9 cellular contexts compared by ENCODE assay signal in the genomic region with DNA sequence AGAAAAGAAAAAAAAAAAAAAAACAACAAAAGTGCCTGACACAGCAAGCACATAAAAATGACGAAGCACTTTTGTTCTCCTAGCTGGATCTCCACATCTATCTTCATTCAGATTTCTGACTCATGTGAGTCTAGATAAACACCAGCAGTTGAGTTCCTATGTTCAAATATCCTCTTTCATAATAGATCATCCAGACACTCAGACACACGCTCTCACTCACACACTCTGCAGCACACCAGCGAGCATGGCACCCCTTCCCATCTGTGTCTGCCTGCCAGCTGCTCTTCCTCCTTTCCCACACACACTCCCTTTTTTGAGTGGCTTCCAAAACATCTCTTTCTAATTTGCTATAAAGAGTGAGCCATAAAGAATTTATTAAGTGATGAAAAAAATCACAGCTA. TPM values are rescaled to one million over a fixed set of nuclear protein-coding genes. Genes with fewer than 3 reads are reported as not detected.
DNase-seq lines count a peak whose midpoint lies in the region; ATAC-seq, FAIRE-seq and TF ChIP-seq lines count a peak whose summit lies in the region.
"Had no signal": no experiment of that assay in that cellular context is flagged by ENCODE, and none has a peak within 500 bp of the region (broad histone marks: within the 10 kb centered on the region; RNA-seq: fewer than 3 reads in every experiment).

No MANE protein-coding gene starts in this region.

- H3K36me3 Mint-ChIP-seq in activated T-cell treated with anti-CD3 and anti-CD28 coated beads, Interleukin-2, amount 50 U/mL, for 4 hours (ENCODE audit: insufficient read depth) = peaks cover 23% of the 10 kb centered on the region

- H3K9ac ChIP-seq in mesendoderm (ENCODE audit: low read length) = no peak overlapping the region

- H3K27ac ChIP-seq in mesendoderm (ENCODE audit: low read depth, low read length) = no peak overlapping the region
- H3K27ac ChIP-seq: cardiac muscle cell had no signal

- no peak for TF ChIP-seq POLR2A in H54 (IDR thresholded peaks at IDR 0.05; ENCODE audit: low read depth, low read length)

- H3K4ac ChIP-seq in mesendoderm (ENCODE audit: low read depth, low read length) = no peak overlapping the region

- H3K23ac ChIP-seq in mesendoderm (ENCODE audit: low read length) = no peak overlapping the region

- H3K27me3 ChIP-seq in mesendoderm (ENCODE audit: insufficient read depth, low read length, poor library complexity) = no peaks in the 10 kb centered on the region
- H3K27me3 ChIP-seq: cardiac muscle cell had no signal

- H3K18ac ChIP-seq in mesendoderm (ENCODE audit: low read length) = no peak overlapping the region

- no peak overlapping the region for H3K4me2 ChIP-seq in mesendoderm (ENCODE audit: low read length)

- H4K8ac ChIP-seq in mesendoderm (ENCODE audit: low read depth, low read length) = no peak overlapping the region

- no peaks in the 10 kb centered on the region for H3K27me3 Mint-ChIP-seq in activated T-cell treated with anti-CD3 and anti-CD28 coated beads, Interleukin-2, amount 50 U/mL, for 4 hours (ENCODE audit: low read depth)

- no peak for FAIRE-seq in H54 (lab: Jason Lieb, UNC)

- H2AK5ac ChIP-seq in mesendoderm (ENCODE audit: low read length) = no peak overlapping the region

- H2BK5ac ChIP-seq in mesendoderm (ENCODE audit: low read length) = no peak overlapping the region

- no peak for TF ChIP-seq CTCF in cardiac fibroblast (IDR thresholded peaks at IDR 0.05; ENCODE audit: low read depth, low read length)

- no peaks in the 10 kb centered on the region for H3K36me3 ChIP-seq in mesendoderm (ENCODE audit: control insufficient read depth, insufficient read depth, low read length)

- no peak overlapping the region for H3K4me3 Mint-ChIP-seq in activated T-cell treated with anti-CD3 and anti-CD28 coated beads, Interleukin-2, amount 50 U/mL, for 4 hours

- H2BK15ac ChIP-seq in mesendoderm (replicated peaks; ENCODE audit: low read depth) = no peak overlapping the region

- no peaks in the 10 kb centered on the region for H3K4me1 Mint-ChIP-seq in activated T-cell treated with anti-CD3 and anti-CD28 coated beads, Interleukin-2, amount 50 U/mL, for 4 hours (ENCODE audit: low read depth)

- DNase-seq in COLO668 (lab: John Stamatoyannopoulos, UW; ENCODE audit: unreplicated experiment) (peak; percentile 52), NCI-H1694 (lab: John Stamatoyannopoulos, UW) (peak; percentile 74), cardiac fibroblast (ENCODE audit: low read depth in 2 of 2) (peak; percentile 92 to 96), myocyte (ENCODE audit: low read depth) (peak; percentile 86), mesendoderm (no peak), GM19240 (ENCODE audit: insufficient read length, low spot score) (no peak), H54 (ENCODE audit: insufficient read length, low spot score) (no peak)
- no peak for DNase-seq in activated T-cell treated with anti-CD3 and anti-CD28 coated beads, Interleukin-2, amount 50 U/mL, for 4 hours

- WGBS in mesendoderm (ENCODE audit: extremely low coverage, insufficient coverage, low lambda C conversion rate) = no CpG with 5 or more reads among the region's 3 CpGs

- H3K79me1 ChIP-seq in mesendoderm (ENCODE audit: low read length) = no peaks in the 10 kb centered on the region

- ATAC-seq in activated T-cell treated with anti-CD3 and anti-CD28 coated beads, Interleukin-2, amount 50 U/mL, for 4 hours = no peak

- no peaks in the 10 kb centered on the region for H3K9me3 Mint-ChIP-seq in activated T-cell treated with anti-CD3 and anti-CD28 coated beads, Interleukin-2, amount 50 U/mL, for 4 hours

- peaks cover 2% of the 10 kb centered on the region for H3K4me1 ChIP-seq in mesendoderm (ENCODE audit: control insufficient read depth, low read depth, low read length)

- H4K5ac ChIP-seq in mesendoderm (ENCODE audit: low read length) = no peak overlapping the region

- H3K4me3 ChIP-seq in cardiac fibroblast (replicated peaks in 1 of 2; ENCODE audit: low read depth in 2 of 2, low read length in 2 of 2) (no peak overlapping the region), mesendoderm (ENCODE audit: low read length) (no peak overlapping the region)
- H3K4me3 ChIP-seq: cardiac muscle cell had no signal

- no peak overlapping the region for H3K56ac ChIP-seq in mesendoderm (ENCODE audit: low read length)

- H3K79me2 ChIP-seq in mesendoderm (ENCODE audit: control insufficient read depth, insufficient read depth, low read length) = no peaks in the 10 kb centered on the region

- no peak overlapping the region for H2BK120ac ChIP-seq in mesendoderm (ENCODE audit: low read depth, low read length)

RNA-seq across cellular contexts. Expression of a gene that starts 19.8 kb away (rescaled TPM):
- 1.0 and 2.4 TPM in 2 replicates for total RNA-seq in myocyte
- polyA plus RNA-seq in myocyte (2012) = 1.0 TPM
- 0.03 TPM for polyA plus RNA-seq in mesendoderm (2013, experiment 1 of 2)
- polyA plus RNA-seq in mesendoderm (2013, experiment 2 of 2) = 0.01 TPM
- under 1 TPM; 0.24 to 0.82 (median 0.63) TPM for total RNA-seq in activated T-cell treated with anti-CD3 and anti-CD28 coated beads, Interleukin-2, amount 50 U/mL, for 4 hours

RNA-seq across cellular contexts. Expression of a gene that starts 36.0 kb away (rescaled TPM):
- total RNA-seq in myocyte = 153 and 159 TPM in 2 replicates
- polyA plus RNA-seq in myocyte (2012) = 209 TPM
- polyA plus RNA-seq in mesendoderm (2013, experiment 1 of 2) = 33.3 TPM
- 32.7 TPM for polyA plus RNA-seq in mesendoderm (2013, experiment 2 of 2)
- total RNA-seq in activated T-cell treated with anti-CD3 and anti-CD28 coated beads, Interleukin-2, amount 50 U/mL, for 4 hours = 10 to 100 TPM; 50.7 to 51.4 (median 50.7) TPM

RNA-seq across cellular contexts. Expression of a gene that starts 58.3 kb away (rescaled TPM):
- not detected in 2 replicates for total RNA-seq in myocyte
- not detected for polyA plus RNA-seq in myocyte (2012)
- not detected for polyA plus RNA-seq in mesendoderm (2013, experiment 1 of 2)
- polyA plus RNA-seq in mesendoderm (2013, experiment 2 of 2) = not detected
- total RNA-seq in activated T-cell treated with anti-CD3 and anti-CD28 coated beads, Interleukin-2, amount 50 U/mL, for 4 hours = not detected
- total RNA-seq: cardiac muscle cell had no signal
- polyA plus RNA-seq: cardiac muscle cell had no signal

Comparison
In these comparisons a context has a peak if more than half of its experiments do, and no peak if none do; other contexts are left out.
1. DNase-seq: peak in COLO668 (single experiment), NCI-H1694 (single experiment), cardiac fibroblast (2 of 2) and myocyte (single experiment); none in mesendoderm (single experiment), GM19240 (single experiment), activated T-cell treated with anti-CD3 and anti-CD28 coated beads, Interleukin-2, amount 50 U/mL, for 4 hours (single experiment) and H54 (single experiment).